8 cellular contexts compared by ENCODE assay signal in the genomic region with DNA sequence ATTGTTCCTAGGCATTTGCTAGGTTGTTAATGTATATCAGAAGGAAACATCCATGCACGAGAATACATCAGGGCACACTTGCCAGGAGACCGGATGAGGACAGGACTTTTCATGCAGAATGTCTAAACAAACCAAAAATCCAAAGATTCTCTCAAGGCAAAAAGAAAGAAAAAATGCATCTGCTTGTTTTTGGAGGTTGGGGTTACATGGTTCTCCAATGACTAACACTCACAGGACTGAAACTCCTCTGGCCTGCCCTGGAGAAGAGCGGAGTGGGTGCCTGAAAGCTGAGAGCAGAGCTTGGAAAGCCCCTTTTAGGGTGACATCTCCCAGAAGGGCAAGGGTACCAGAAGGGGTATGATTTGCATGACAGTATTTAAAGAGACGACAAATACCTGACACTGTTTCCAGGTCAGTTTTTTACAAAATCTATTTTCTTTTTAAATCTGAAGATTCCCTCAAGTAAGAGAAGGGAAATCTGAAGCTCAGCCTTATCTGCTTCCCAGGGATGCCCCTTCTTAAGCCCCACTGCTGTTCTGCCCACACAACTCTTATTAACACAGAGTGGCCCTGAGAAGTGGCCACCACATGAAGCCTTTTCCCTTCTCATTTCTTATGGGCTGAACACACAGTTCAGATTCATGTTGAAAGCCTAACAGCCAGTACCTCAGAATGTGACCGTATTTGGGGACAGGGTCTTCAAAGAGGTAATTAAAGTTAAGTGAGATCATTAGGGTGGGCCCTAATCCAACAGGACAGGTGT.
DNase-seq lines count a peak whose midpoint lies in the region; ATAC-seq and FAIRE-seq lines count a peak whose summit lies in the region.

No MANE protein-coding gene starts in this region.

- H3K27ac Mint-ChIP-seq in memory B cell: no peak overlapping the region

- no peaks in the 10 kb centered on the region for H3K9me2 ChIP-seq in Karpas-422 (replicated peaks; ENCODE audit: insufficient read depth, low read length)

- H3K4me1 ChIP-seq in Karpas-422 (ENCODE audit: low read length): peaks cover 26% of the 10 kb centered on the region

- ATAC-seq in GM18517 (IDR thresholded peaks at IDR 0.05; ENCODE audit: unreplicated experiment): peak; percentile 93
- peak; percentile 88 for ATAC-seq in GM21786 (IDR thresholded peaks at IDR 0.05; ENCODE audit: unreplicated experiment)
- peak; percentile 49 for ATAC-seq in memory B cell (ENCODE audit: low read depth)

- no peak overlapping the region for H3K4me3 ChIP-seq in Karpas-422 (ENCODE audit: low read length)

- DNase-seq in Karpas-422 (no peak), memory B cell (ENCODE audit: low spot score in 2 of 2) (no peak), mesenteric fat pad (ENCODE audit: low spot score) (no peak), frontal cortex (ENCODE audit: low spot score in 2 of 2) (no peak)
- DNase-seq in activated effector memory CD4-positive, alpha-beta T cell treated with Interleukin-2 at 50 U/mL for 16 hours: no peak
- DNase-seq in NK-92 treated with Interleukin-12 subunit alpha and Interleukin-12 subunit beta, amount 100 ng/mL, for 24 hours (lab: John Stamatoyannopoulos, UW): no peak

- no peaks in the 10 kb centered on the region for H3K27me3 Mint-ChIP-seq in memory B cell

- peaks cover 12% of the 10 kb centered on the region for H3K36me3 Mint-ChIP-seq in memory B cell

- peak overlapping the region; percentile 28; the same call in 1 of the 2 replicates for H3K27ac ChIP-seq in Karpas-422 (ENCODE audit: low read length)

- H4K20me1 ChIP-seq in Karpas-422 (ENCODE audit: insufficient read depth, low read depth, low read length): no peaks in the 10 kb centered on the region

- H3K9me3 Mint-ChIP-seq in memory B cell: no peaks in the 10 kb centered on the region

- peaks cover 8% of the 10 kb centered on the region; the same call in 1 of the 2 replicates for H3K79me2 ChIP-seq in Karpas-422 (ENCODE audit: low read length)

- H3K9ac ChIP-seq in Karpas-422 (ENCODE audit: low read length): no peak overlapping the region

- no peak overlapping the region for H3K4me3 Mint-ChIP-seq in memory B cell

- H3K36me3 ChIP-seq in Karpas-422 (ENCODE audit: insufficient read depth, low read length): no peaks in the 10 kb centered on the region

- no peak for FAIRE-seq in frontal cortex (lab: Jason Lieb, UNC)

- H2AFZ ChIP-seq in Karpas-422 (ENCODE audit: low read length): no peak overlapping the region

- H3K4me1 Mint-ChIP-seq in memory B cell: peaks cover 13% of the 10 kb centered on the region

- no peaks in the 10 kb centered on the region for H3K9me3 ChIP-seq in Karpas-422 (ENCODE audit: low read length)

- no peaks in the 10 kb centered on the region for H3K27me3 ChIP-seq in Karpas-422 (ENCODE audit: low read length)

- H3K4me2 ChIP-seq in Karpas-422 (ENCODE audit: low read depth, low read length, poor library complexity, severe bottlenecking): peak overlapping the region; percentile 39
